ENCODE assay signal across 21 cellular contexts in the genomic region with DNA sequence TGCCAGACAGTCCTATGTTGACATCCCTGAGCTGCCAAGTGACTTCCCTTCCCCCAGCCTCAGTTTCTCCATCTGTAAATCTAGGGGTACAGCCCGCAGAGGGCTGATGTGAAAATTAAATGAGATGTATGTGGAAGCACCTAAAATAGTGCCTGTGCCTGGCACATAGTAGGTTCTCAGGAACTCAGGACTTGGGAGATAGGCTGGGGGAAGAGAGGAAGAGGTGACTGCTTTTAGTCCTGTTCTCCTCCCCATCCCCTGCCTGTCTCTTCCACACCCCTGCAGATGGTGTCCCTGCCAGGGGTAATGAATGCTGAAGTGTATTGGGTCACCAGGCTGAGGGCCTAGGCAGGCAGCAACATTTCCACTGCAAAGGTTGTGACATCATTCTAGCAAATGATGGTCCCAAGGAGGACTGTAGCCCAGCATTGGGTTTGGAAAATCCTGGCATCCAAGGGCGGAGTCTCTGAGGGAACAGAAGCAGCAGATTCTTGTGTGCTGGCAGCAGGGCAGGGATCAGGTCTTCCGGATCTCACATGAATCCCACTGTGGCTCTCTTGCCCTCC. TPM values are rescaled to one million over a fixed set of nuclear protein-coding genes. Genes with fewer than 3 reads are reported as not detected.
DNase-seq lines count a peak whose midpoint lies in the region; ATAC-seq and TF ChIP-seq lines count a peak whose summit lies in the region.
"Had no signal": no experiment of that assay in that cellular context is flagged by ENCODE, and none has a peak within 500 bp of the region (broad histone marks: within the 10 kb centered on the region; RNA-seq: fewer than 3 reads in every experiment).

No MANE protein-coding gene starts in this region.

- intact Hi-C loops in sigmoid colon (cut with DNase I) = loop anchor here (2.0 to 5.0 kb wide), 4 partner anchors 41 to 624 kb away; a partner anchor contains a TSS
- intact Hi-C loops in left lung (cut with DNase I) = no loop called here

- H3K4me1 ChIP-seq in sigmoid colon (peaks cover 0 to 22% (median 17%) of the 10 kb centered on the region in 4 donors), left lung (peaks cover 3 to 20% of the 10 kb centered on the region in 2 donors)

- H3K27ac ChIP-seq in sigmoid colon = no peak overlapping the region
- no peak overlapping the region for H3K27ac ChIP-seq in left lung
- H3K27ac ChIP-seq: SK-N-MC, upper lobe of right lung had no signal

- TF ChIP-seq EP300 in sigmoid colon (IDR thresholded peaks at IDR 0.05) = no peak

- no peaks in the 10 kb centered on the region for H3K27me3 ChIP-seq in sigmoid colon
- peaks cover 0 to 20% of the 10 kb centered on the region in 2 donors for H3K27me3 ChIP-seq in left lung
- H3K27me3 ChIP-seq: ovary, upper lobe of right lung had no signal

- no peaks in the 10 kb centered on the region for H3K27me3 Mint-ChIP-seq in activated T-cell treated with anti-CD3 and anti-CD28 coated beads, Interleukin-2, amount 50 U/mL, for 72 hours (ENCODE audit: low read depth)
- no peaks in the 10 kb centered on the region for H3K27me3 Mint-ChIP-seq in activated T-cell treated with anti-CD3 and anti-CD28 coated beads, Interleukin-2, amount 50 U/mL, for 24 hours
- no peaks in the 10 kb centered on the region for H3K27me3 Mint-ChIP-seq in activated CD8-positive, alpha-beta T cell treated with anti-CD3 and anti-CD28 coated beads, Interleukin-2, amount 10 ng/mL, durations not matched to agents 7 days and 5 days (ENCODE audit: low read depth)
- peaks cover 14% of the 10 kb centered on the region for H3K27me3 Mint-ChIP-seq in glutamatergic neuron (ENCODE audit: unreplicated experiment)
- H3K27me3 Mint-ChIP-seq: activated CD4-positive, alpha-beta memory T cell treated with anti-CD3 and anti-CD28 coated beads for 36 hours; IgD-negative memory B cell had no signal

- peaks cover 61% of the 10 kb centered on the region for H3K4me1 Mint-ChIP-seq in activated T-cell treated with anti-CD3 and anti-CD28 coated beads, Interleukin-2, amount 50 U/mL, for 72 hours (ENCODE audit: low read depth)
- H3K4me1 Mint-ChIP-seq in activated T-cell treated with anti-CD3 and anti-CD28 coated beads, Interleukin-2, amount 50 U/mL, for 24 hours (ENCODE audit: low read depth) = peaks cover 66% of the 10 kb centered on the region
- H3K4me1 Mint-ChIP-seq in activated CD8-positive, alpha-beta T cell treated with anti-CD3 and anti-CD28 coated beads, Interleukin-2, amount 10 ng/mL, durations not matched to agents 7 days and 5 days (ENCODE audit: low read depth) = peaks cover 39% of the 10 kb centered on the region
- H3K4me1 Mint-ChIP-seq in glutamatergic neuron (ENCODE audit: low read depth, unreplicated experiment) = peaks cover 48% of the 10 kb centered on the region

- no peaks in the 10 kb centered on the region for H3K9me3 Mint-ChIP-seq in activated T-cell treated with anti-CD3 and anti-CD28 coated beads, Interleukin-2, amount 50 U/mL, for 72 hours
- H3K9me3 Mint-ChIP-seq in activated T-cell treated with anti-CD3 and anti-CD28 coated beads, Interleukin-2, amount 50 U/mL, for 24 hours = no peaks in the 10 kb centered on the region
- H3K9me3 Mint-ChIP-seq in activated CD8-positive, alpha-beta T cell treated with anti-CD3 and anti-CD28 coated beads, Interleukin-2, amount 10 ng/mL, durations not matched to agents 7 days and 5 days (ENCODE audit: insufficient read depth) = peaks cover 6% of the 10 kb centered on the region
- peaks cover 10% of the 10 kb centered on the region for H3K9me3 Mint-ChIP-seq in glutamatergic neuron (ENCODE audit: unreplicated experiment)
- H3K9me3 Mint-ChIP-seq: activated CD4-positive, alpha-beta memory T cell treated with anti-CD3 and anti-CD28 coated beads for 36 hours; H9; IgD-negative memory B cell had no signal

- H3K4me3 ChIP-seq in sigmoid colon = no peak overlapping the region
- H3K4me3 ChIP-seq in left lung = no peak overlapping the region
- H3K4me3 ChIP-seq: ovary, SK-N-MC, upper lobe of right lung had no signal

- H3K4me3 Mint-ChIP-seq in activated T-cell treated with anti-CD3 and anti-CD28 coated beads, Interleukin-2, amount 50 U/mL, for 72 hours = peak overlapping the region; percentile 54 to 65
- no peak overlapping the region for H3K4me3 Mint-ChIP-seq in activated T-cell treated with anti-CD3 and anti-CD28 coated beads, Interleukin-2, amount 50 U/mL, for 24 hours
- no peak overlapping the region for H3K4me3 Mint-ChIP-seq in activated CD8-positive, alpha-beta T cell treated with anti-CD3 and anti-CD28 coated beads, Interleukin-2, amount 10 ng/mL, durations not matched to agents 7 days and 5 days
- peak overlapping the region; percentile 90 for H3K4me3 Mint-ChIP-seq in glutamatergic neuron (ENCODE audit: unreplicated experiment)

- H3K36me3 Mint-ChIP-seq in activated T-cell treated with anti-CD3 and anti-CD28 coated beads, Interleukin-2, amount 50 U/mL, for 72 hours (ENCODE audit: insufficient read depth in 2 of 2) = peaks cover 0 to 4% of the 10 kb centered on the region in 2 donors
- no peaks in the 10 kb centered on the region for H3K36me3 Mint-ChIP-seq in activated T-cell treated with anti-CD3 and anti-CD28 coated beads, Interleukin-2, amount 50 U/mL, for 24 hours (ENCODE audit: low read depth)
- H3K36me3 Mint-ChIP-seq in activated CD8-positive, alpha-beta T cell treated with anti-CD3 and anti-CD28 coated beads, Interleukin-2, amount 10 ng/mL, durations not matched to agents 7 days and 5 days (ENCODE audit: low read depth) = peaks cover 8% of the 10 kb centered on the region
- peaks cover 3% of the 10 kb centered on the region for H3K36me3 Mint-ChIP-seq in glutamatergic neuron (ENCODE audit: unreplicated experiment)
- H3K36me3 Mint-ChIP-seq: activated CD4-positive, alpha-beta memory T cell treated with anti-CD3 and anti-CD28 coated beads for 36 hours; IgD-negative memory B cell had no signal

- TF ChIP-seq CTCF in glutamatergic neuron (IDR thresholded peaks at IDR 0.05; ENCODE audit: partially characterized antibody, unreplicated experiment) (no peak), sigmoid colon (IDR thresholded peaks at IDR 0.05) (no peak), left lung (IDR thresholded peaks at IDR 0.05) (no peak)

- ATAC-seq in activated T-cell treated with anti-CD3 and anti-CD28 coated beads, Interleukin-2, amount 50 U/mL, for 72 hours (replicated peaks in 1 of 2) = no peak
- ATAC-seq in activated CD8-positive, alpha-beta T cell treated with anti-CD3 and anti-CD28 coated beads, Interleukin-2, amount 10 ng/mL, durations not matched to agents 7 days and 5 days = no peak
- ATAC-seq in HG03097 (IDR thresholded peaks at IDR 0.05; ENCODE audit: low FRiP score, unreplicated experiment) (no peak), left lung (no peak)
- ATAC-seq: upper lobe of right lung had no signal

- no peak for DNase-seq in activated T-cell treated with anti-CD3 and anti-CD28 coated beads, Interleukin-2, amount 50 U/mL, for 72 hours
- DNase-seq in activated T-cell treated with anti-CD3 and anti-CD28 coated beads, Interleukin-2, amount 50 U/mL, for 24 hours = no peak
- no peak for DNase-seq in activated CD8-positive, alpha-beta T cell treated with anti-CD3 and anti-CD28 coated beads, Interleukin-2, amount 10 ng/mL, durations not matched to agents 7 days and 5 days
- DNase-seq in glutamatergic neuron = no peak
- peak; percentile 32 for DNase-seq in sigmoid colon
- DNase-seq in NCI-H69 (lab: John Stamatoyannopoulos, UW) = no peak
- DNase-seq in left lung = no peak
- DNase-seq: activated CD4-positive, alpha-beta memory T cell treated with anti-CD3 and anti-CD28 coated beads for 36 hours; H9; hippocampal formation; midbrain; NCI-H187; NCI-H446; ovary; stimulated activated CD4-positive, alpha-beta T cell treated with anti-CD3 and anti-CD28 coated beads, Interleukin-1b, Interleukin-23, amount 100 ng/mL, for 48 hours; upper lobe of right lung had no signal

- WGBS in sigmoid colon, 2 donors = 95 to 97% methylated on average over 3 of the region's 3 CpGs

- no peak overlapping the region for H3K27ac Mint-ChIP-seq in activated T-cell treated with anti-CD3 and anti-CD28 coated beads, Interleukin-2, amount 50 U/mL, for 72 hours
- H3K27ac Mint-ChIP-seq in activated T-cell treated with anti-CD3 and anti-CD28 coated beads, Interleukin-2, amount 50 U/mL, for 24 hours = no peak overlapping the region
- peak overlapping the region; percentile 50 for H3K27ac Mint-ChIP-seq in activated CD8-positive, alpha-beta T cell treated with anti-CD3 and anti-CD28 coated beads, Interleukin-2, amount 10 ng/mL, durations not matched to agents 7 days and 5 days
- H3K27ac Mint-ChIP-seq in glutamatergic neuron (ENCODE audit: unreplicated experiment) = peak overlapping the region; percentile 91
- H3K27ac Mint-ChIP-seq: activated CD4-positive, alpha-beta memory T cell treated with anti-CD3 and anti-CD28 coated beads for 36 hours had no signal

- TF ChIP-seq POLR2A in sigmoid colon (IDR thresholded peaks at IDR 0.05) = no peak

- CTCF ChIA-PET in activated CD8-positive, alpha-beta T cell treated with anti-CD3 and anti-CD28 coated beads, Interleukin-2, amount 10 ng/mL, durations not matched to agents 7 days and 5 days (lab: Charles Lee) = no interaction called here

- POLR2A ChIA-PET in activated CD8-positive, alpha-beta T cell treated with anti-CD3 and anti-CD28 coated beads, Interleukin-2, amount 10 ng/mL, durations not matched to agents 7 days and 5 days (lab: Charles Lee) = no interaction called here

- no peaks in the 10 kb centered on the region for H3K9me3 ChIP-seq in sigmoid colon
- H3K9me3 ChIP-seq in left lung = no peaks in the 10 kb centered on the region
- H3K9me3 ChIP-seq: ovary, upper lobe of right lung had no signal

- peaks cover 0 to 5% (median 0%) of the 10 kb centered on the region in 4 donors for H3K36me3 ChIP-seq in sigmoid colon
- H3K36me3 ChIP-seq in left lung = no peaks in the 10 kb centered on the region
- H3K36me3 ChIP-seq: ovary, upper lobe of right lung had no signal

RNA-seq across cellular contexts. Expression of a gene that starts 1.8 kb away (rescaled TPM):
- total RNA-seq in activated T-cell treated with anti-CD3 and anti-CD28 coated beads, Interleukin-2, amount 50 U/mL, for 72 hours = 1 to 10 TPM; 7.1 to 7.8 TPM
- total RNA-seq in activated CD8-positive, alpha-beta T cell treated with anti-CD3 and anti-CD28 coated beads, Interleukin-2, amount 10 ng/mL, durations not matched to agents 7 days and 5 days = 1 to 10 TPM; 6.5 to 7.6 TPM
- 34.5 TPM for total RNA-seq in glutamatergic neuron (ENCODE audit: unreplicated experiment)
- total RNA-seq in sigmoid colon = 10 to 100 TPM in 1 of 4 donors, 1 to 10 TPM in 3; 6.4 to 21.0 (median 8.9) TPM
- 1 to 10 TPM in 1 of 3 donors, under 1 TPM in 2; under 0.01 to 4.4 (median 0.23) TPM for polyA plus RNA-seq in sigmoid colon
- 1 to 10 TPM; 4.8 to 5.9 TPM for total RNA-seq in left lung

RNA-seq across cellular contexts. Expression of a gene that starts 42.0 kb away (rescaled TPM):
- 1 to 10 TPM in 1 of 2 donors, under 1 TPM in 1; 0.21 to 1.2 TPM for total RNA-seq in activated T-cell treated with anti-CD3 and anti-CD28 coated beads, Interleukin-2, amount 50 U/mL, for 72 hours
- total RNA-seq in activated CD8-positive, alpha-beta T cell treated with anti-CD3 and anti-CD28 coated beads, Interleukin-2, amount 10 ng/mL, durations not matched to agents 7 days and 5 days = under 1 TPM in 1 of 2 experiments, not detected in 1; 0.18 TPM
- total RNA-seq in glutamatergic neuron (ENCODE audit: unreplicated experiment) = not detected
- total RNA-seq in sigmoid colon = not detected
- polyA plus RNA-seq in sigmoid colon = not detected
- total RNA-seq in left lung = not detected
- total RNA-seq: activated CD4-positive, alpha-beta memory T cell treated with anti-CD3 and anti-CD28 coated beads for 36 hours; cerebellum; H9; kidney epithelial cell; ovary; upper lobe of right lung had no signal
- polyA plus RNA-seq: IgD-negative memory B cell, ovary had no signal

Comparison
In these comparisons a context has a peak if more than half of its experiments do, and no peak if none do; other contexts are left out.
1. H3K4me3 Mint-ChIP-seq: peak in activated T-cell treated with anti-CD3 and anti-CD28 coated beads, Interleukin-2, amount 50 U/mL, for 72 hours (2 of 2) and glutamatergic neuron (single experiment); none in activated T-cell treated with anti-CD3 and anti-CD28 coated beads, Interleukin-2, amount 50 U/mL, for 24 hours (single experiment) and activated CD8-positive, alpha-beta T cell treated with anti-CD3 and anti-CD28 coated beads, Interleukin-2, amount 10 ng/mL, durations not matched to agents 7 days and 5 days (single experiment).
2. H3K27ac Mint-ChIP-seq: peak in activated CD8-positive, alpha-beta T cell treated with anti-CD3 and anti-CD28 coated beads, Interleukin-2, amount 10 ng/mL, durations not matched to agents 7 days and 5 days (single experiment) and glutamatergic neuron (single experiment); none in activated T-cell treated with anti-CD3 and anti-CD28 coated beads, Interleukin-2, amount 50 U/mL, for 72 hours (single experiment) and activated T-cell treated with anti-CD3 and anti-CD28 coated beads, Interleukin-2, amount 50 U/mL, for 24 hours (single experiment).